Comparison of ENCODE assay signal across 29 cellular contexts in the genomic region with DNA sequence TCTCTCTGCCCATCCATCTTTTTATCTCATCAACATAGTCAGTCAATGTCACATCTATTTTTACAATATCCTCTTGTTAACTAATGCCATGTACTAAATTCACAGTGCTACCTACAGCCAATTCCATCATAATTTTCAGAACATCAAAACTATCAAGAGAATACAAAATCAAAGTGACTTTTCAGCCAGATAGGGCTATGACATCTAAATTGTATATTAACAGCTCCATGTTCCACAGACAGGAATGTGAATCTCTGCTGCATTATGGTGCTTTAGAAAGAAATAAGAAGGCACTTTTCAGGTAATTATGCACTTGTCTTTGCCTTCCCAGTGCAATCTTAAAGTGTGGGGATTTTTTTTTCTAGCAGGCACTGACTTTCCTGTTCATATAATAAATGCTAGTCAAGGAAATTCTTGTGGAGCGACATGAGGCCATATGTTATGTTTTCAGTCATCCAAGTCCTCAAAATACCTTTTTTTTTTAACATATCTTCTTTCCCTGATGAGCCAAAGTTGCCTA.
DNase-seq lines count a peak whose midpoint lies in the region; TF ChIP-seq lines count a peak whose summit lies in the region.
"Had no signal": no experiment of that assay in that cellular context is flagged by ENCODE, and none has a peak within 500 bp of the region (broad histone marks: within the 10 kb centered on the region; RNA-seq: fewer than 3 reads in every experiment).

No MANE protein-coding gene starts in this region.

- H3K27me3 ChIP-seq in neural cell (ENCODE audit: insufficient read depth, low read depth, low read length): no peaks in the 10 kb centered on the region
- H3K27me3 ChIP-seq: BE2C; BLaER1; BLaER1 treated with 17β-estradiol and CSF1 and Interleukin-3, amounts not matched to agents 10 nM and 100 nM had no signal

- no peaks in the 10 kb centered on the region for H3F3A ChIP-seq in neural cell (ENCODE audit: insufficient read depth, low read length, poor library complexity, severe bottlenecking)

- peak; percentile 95 for TF ChIP-seq EP300 in neural cell (conservative IDR thresholded peaks at IDR 0.05; ENCODE audit: poor library complexity, severe bottlenecking)

- H3K27ac ChIP-seq in neural cell (ENCODE audit: low read length): peak overlapping the region; percentile 82
- H3K27ac ChIP-seq: 22Rv1; A549; BLaER1; BLaER1 treated with 17β-estradiol and CSF1 and Interleukin-3, amounts not matched to agents 10 nM and 100 nM; C4-2B had no signal

- no peaks in the 10 kb centered on the region for H4K20me1 ChIP-seq in neural cell (ENCODE audit: insufficient read depth)
- H4K20me1 ChIP-seq: BLaER1; BLaER1 treated with 17β-estradiol and CSF1 and Interleukin-3, amounts not matched to agents 10 nM and 100 nM had no signal

- no peaks in the 10 kb centered on the region for H3K9me3 ChIP-seq in neural cell (ENCODE audit: low read length)
- H3K9me3 ChIP-seq: A549; BE2C; BLaER1; BLaER1 treated with 17β-estradiol and CSF1 and Interleukin-3, amounts not matched to agents 10 nM and 100 nM; Caco-2 had no signal

- H3K79me2 ChIP-seq in neural cell (replicated peaks; ENCODE audit: insufficient read depth, low read length): no peaks in the 10 kb centered on the region

- H3K4me2 ChIP-seq in neural cell (ENCODE audit: low read length): peak overlapping the region; percentile 17
- H3K4me2 ChIP-seq: A549; BLaER1; BLaER1 treated with 17β-estradiol and CSF1 and Interleukin-3, amounts not matched to agents 10 nM and 100 nM had no signal

- DNase-seq in NCI-H446 treated with DMSO at 0.1 percent for 48 hours (lab: John Stamatoyannopoulos, UW): peak; percentile 6
- DNase-seq in NCI-H446 (lab: John Stamatoyannopoulos, UW): no peak
- DNase-seq in mucosa of gallbladder (ENCODE audit: low spot score): no peak
- DNase-seq: 8988T; ACHN; AML-193; BE2C; C1 segment of cervical spinal cord; Caco-2; Calu3; CD4-positive, alpha-beta memory T cell; CD4-positive, alpha-beta T cell; CD4-positive, CD25-positive, alpha-beta regulatory T cell; CD8-positive, alpha-beta memory T cell; CD8-positive, alpha-beta T cell; COR-L47; DMS 273 treated with DMSO at 0.1 percent for 48 hours; DMS153; DMS53; DMS79; DMS79 treated with DMSO at 0.1 percent for 48 hours; DND-41; EL had no signal

- no peak for TF ChIP-seq CTCF in neural cell (IDR thresholded peaks at IDR 0.05; ENCODE audit: poor library complexity, severe bottlenecking)

- H3K9me2 ChIP-seq in neural cell (ENCODE audit: insufficient read depth, low read length): no peaks in the 10 kb centered on the region

- no peaks in the 10 kb centered on the region for H3K36me3 ChIP-seq in neural cell (ENCODE audit: insufficient read depth, low read length)
- H3K36me3 ChIP-seq: BE2C; BLaER1; BLaER1 treated with 17β-estradiol and CSF1 and Interleukin-3, amounts not matched to agents 10 nM and 100 nM had no signal

- H3K4me3 ChIP-seq in neural cell (ENCODE audit: low read length): no peak overlapping the region
- H3K4me3 ChIP-seq: A549; BLaER1; BLaER1 treated with 17β-estradiol and CSF1 and Interleukin-3, amounts not matched to agents 10 nM and 100 nM had no signal

- no peak overlapping the region for H3K9ac ChIP-seq in neural cell (ENCODE audit: low read length)
- H3K9ac ChIP-seq: BLaER1; BLaER1 treated with 17β-estradiol and CSF1 and Interleukin-3, amounts not matched to agents 10 nM and 100 nM had no signal

- no peak overlapping the region for H2AFZ ChIP-seq in neural cell (ENCODE audit: low read depth, low read length)

- TF ChIP-seq RAD21 in neural cell (conservative IDR thresholded peaks at IDR 0.05): peak; percentile 55

TF ChIP-seq in neural cell, 6 proteins besides CTCF, POLR2A, EP300 and RAD21:
- TF ChIP-seq POLR2AphosphoS5 (IDR thresholded peaks at IDR 0.05) (peak; percentile 75), EZH2 (IDR thresholded peaks at IDR 0.05; ENCODE audit: borderline replicate concordance, insufficient read depth, low read length, poor library complexity, severe bottlenecking) (no peak), SMC3 (conservative IDR thresholded peaks at IDR 0.05; ENCODE audit: poor library complexity) (peak; percentile 37), MXI1 (conservative IDR thresholded peaks at IDR 0.05; ENCODE audit: poor library complexity, severe bottlenecking) (no peak)
- TF ChIP-seq, protein P1, sequence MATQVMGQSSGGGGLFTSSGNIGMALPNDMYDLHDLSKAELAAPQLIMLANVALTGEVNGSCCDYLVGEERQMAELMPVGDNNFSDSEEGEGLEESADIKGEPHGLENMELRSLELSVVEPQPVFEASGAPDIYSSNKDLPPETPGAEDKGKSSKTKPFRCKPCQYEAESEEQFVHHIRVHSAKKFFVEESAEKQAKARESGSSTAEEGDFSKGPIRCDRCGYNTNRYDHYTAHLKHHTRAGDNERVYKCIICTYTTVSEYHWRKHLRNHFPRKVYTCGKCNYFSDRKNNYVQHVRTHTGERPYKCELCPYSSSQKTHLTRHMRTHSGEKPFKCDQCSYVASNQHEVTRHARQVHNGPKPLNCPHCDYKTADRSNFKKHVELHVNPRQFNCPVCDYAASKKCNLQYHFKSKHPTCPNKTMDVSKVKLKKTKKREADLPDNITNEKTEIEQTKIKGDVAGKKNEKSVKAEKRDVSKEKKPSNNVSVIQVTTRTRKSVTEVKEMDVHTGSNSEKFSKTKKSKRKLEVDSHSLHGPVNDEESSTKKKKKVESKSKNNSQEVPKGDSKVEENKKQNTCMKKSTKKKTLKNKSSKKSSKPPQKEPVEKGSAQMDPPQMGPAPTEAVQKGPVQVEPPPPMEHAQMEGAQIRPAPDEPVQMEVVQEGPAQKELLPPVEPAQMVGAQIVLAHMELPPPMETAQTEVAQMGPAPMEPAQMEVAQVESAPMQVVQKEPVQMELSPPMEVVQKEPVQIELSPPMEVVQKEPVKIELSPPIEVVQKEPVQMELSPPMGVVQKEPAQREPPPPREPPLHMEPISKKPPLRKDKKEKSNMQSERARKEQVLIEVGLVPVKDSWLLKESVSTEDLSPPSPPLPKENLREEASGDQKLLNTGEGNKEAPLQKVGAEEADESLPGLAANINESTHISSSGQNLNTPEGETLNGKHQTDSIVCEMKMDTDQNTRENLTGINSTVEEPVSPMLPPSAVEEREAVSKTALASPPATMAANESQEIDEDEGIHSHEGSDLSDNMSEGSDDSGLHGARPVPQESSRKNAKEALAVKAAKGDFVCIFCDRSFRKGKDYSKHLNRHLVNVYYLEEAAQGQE (IDR thresholded peaks at IDR 0.05; ENCODE audit: borderline replicate concordance): peak; percentile 98
